Comparison of ENCODE assay signal across 9 cellular contexts in the genomic region with DNA sequence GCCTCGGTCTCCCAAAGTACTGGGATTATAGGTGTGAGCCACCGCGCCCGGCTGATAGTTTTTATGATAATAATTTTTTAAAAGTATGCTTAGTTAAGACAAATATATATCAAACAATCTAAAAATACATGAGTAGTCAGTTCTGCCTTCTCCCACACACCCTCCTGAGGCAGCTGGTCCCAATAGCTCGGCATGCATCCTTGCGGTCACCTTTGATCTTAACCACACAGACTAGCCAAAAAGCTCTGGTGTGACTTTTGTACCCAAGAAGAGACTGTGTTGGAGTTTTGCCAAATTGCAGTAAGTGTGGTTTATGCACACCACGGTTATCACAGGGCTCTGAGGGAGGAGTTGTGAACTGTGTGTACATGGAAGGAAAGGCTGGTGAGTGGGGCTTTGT. TPM values are rescaled to one million over a fixed set of nuclear protein-coding genes. Genes with fewer than 3 reads are reported as not detected.
A peak's percentile ranks its signal among the peaks of the same experiment; 100 is the strongest.
DNase-seq lines count a peak whose midpoint lies in the region; ATAC-seq and TF ChIP-seq lines count a peak whose summit lies in the region.
"Had no signal": no experiment of that assay in that cellular context is flagged by ENCODE, and none has a peak within 500 bp of the region (broad histone marks: within the 10 kb centered on the region; RNA-seq: fewer than 3 reads in every experiment).

No MANE protein-coding gene starts in this region.

- DNase-seq in CD4-positive, alpha-beta memory T cell: peak; percentile 87 to 92 (median 88)
- peak; percentile 50 for DNase-seq in activated CD4-positive, CD25-positive, alpha-beta regulatory T cell treated with anti-CD3 and anti-CD28 coated beads, Interleukin-2, amount 50 U/mL, for 72 hours
- peak; percentile 71 to 74 for DNase-seq in stimulated activated CD4-positive, alpha-beta T cell treated with anti-CD3 and anti-CD28 coated beads, Interleukin-15, amount 100 ng/mL, for 48 hours (ENCODE audit: low read depth in 2 of 2)
- no peak for DNase-seq in SK-N-DZ (ENCODE audit: low spot score)
- no peak for DNase-seq in suprapubic skin (ENCODE audit: low spot score in 2 of 2)
- DNase-seq in cortex of kidney (lab: John Stamatoyannopoulos, UW): no peak

- intact Hi-C loops in CD4-positive, alpha-beta memory T cell (cut with micrococcal nuclease): loop anchor here (1.0 to 5.0 kb wide), 2 partner anchors 27 to 33 kb away; no protein-coding TSS in a partner anchor

- POLR2A ChIA-PET in CD4-positive, alpha-beta memory T cell (lab: Charles Lee; ENCODE audit: partially characterized antibody): interaction anchor here (0.7 to 2.3 kb wide), 7 partner anchors 11 to 170 kb away, joined by 3 to 11 read pairs (median 4); partner anchors contain the start of gene STAT3

- peak overlapping the region in 6 of 7 donors; percentile 5 to 93 (median 70) for H3K27ac Mint-ChIP-seq in CD4-positive, alpha-beta memory T cell
- H3K27ac Mint-ChIP-seq in activated naive CD8-positive, alpha-beta T cell: peak overlapping the region; percentile 46

- peaks cover 19 to 41% (median 30%) of the 10 kb centered on the region in 4 donors for H3K4me1 Mint-ChIP-seq in CD4-positive, alpha-beta memory T cell
- H3K4me1 Mint-ChIP-seq in activated naive CD8-positive, alpha-beta T cell (ENCODE audit: low read depth): peaks cover 36% of the 10 kb centered on the region

- H3K27me3 Mint-ChIP-seq in CD4-positive, alpha-beta memory T cell: peaks cover 0 to 1% of the 10 kb centered on the region in 2 donors
- H3K27me3 Mint-ChIP-seq in activated naive CD8-positive, alpha-beta T cell: no peaks in the 10 kb centered on the region

- TF ChIP-seq CTCF in suprapubic skin (IDR thresholded peaks at IDR 0.05): no peak

- no peaks in the 10 kb centered on the region for H3K27me3 ChIP-seq in CD4-positive, alpha-beta memory T cell (ENCODE audit: insufficient read depth, low read length)
- no peaks in the 10 kb centered on the region for H3K27me3 ChIP-seq in suprapubic skin

- TF ChIP-seq POLR2A in suprapubic skin (IDR thresholded peaks at IDR 0.05): no peak

- H3K36me3 Mint-ChIP-seq in CD4-positive, alpha-beta memory T cell: peaks cover 3 to 11% of the 10 kb centered on the region in 2 donors
- peaks cover 10% of the 10 kb centered on the region for H3K36me3 Mint-ChIP-seq in activated naive CD8-positive, alpha-beta T cell

- peak overlapping the region; percentile 10 to 77 (median 71) for H3K4me3 Mint-ChIP-seq in CD4-positive, alpha-beta memory T cell
- H3K4me3 Mint-ChIP-seq in activated naive CD8-positive, alpha-beta T cell: peak overlapping the region; percentile 59

- no peaks in the 10 kb centered on the region for H3K36me3 ChIP-seq in CD4-positive, alpha-beta memory T cell (ENCODE audit: insufficient read depth, low read length)
- H3K36me3 ChIP-seq in suprapubic skin: peaks cover 99% of the 10 kb centered on the region

- peak overlapping the region in 1 of 2 donors; percentile 5 for H3K4me3 ChIP-seq in CD4-positive, alpha-beta memory T cell (ENCODE audit: low read length in 2 of 2)
- no peak overlapping the region for H3K4me3 ChIP-seq in suprapubic skin

- H3K27ac ChIP-seq in CD4-positive, alpha-beta memory T cell (ENCODE audit: low read depth, low read length): no peak overlapping the region
- no peak overlapping the region for H3K27ac ChIP-seq in suprapubic skin
- H3K27ac ChIP-seq: HL-60 had no signal

- peaks cover 30% of the 10 kb centered on the region for H3K4me1 ChIP-seq in CD4-positive, alpha-beta memory T cell (ENCODE audit: insufficient read depth, low read length)
- H3K4me1 ChIP-seq in suprapubic skin: no peaks in the 10 kb centered on the region

- CTCF ChIA-PET in CD4-positive, alpha-beta memory T cell (lab: Charles Lee; ENCODE audit: partially characterized antibody): interaction anchor here (1.6 kb wide), 1 partner anchor 33 kb away, joined by 4 read pairs; no protein-coding TSS in a partner anchor

- H3K9me3 ChIP-seq in CD4-positive, alpha-beta memory T cell (ENCODE audit: control insufficient read depth in 1 of 2, low read length in 2 of 2): no peaks in the 10 kb centered on the region
- H3K9me3 ChIP-seq in suprapubic skin: no peaks in the 10 kb centered on the region

- no peaks in the 10 kb centered on the region for H3K9me3 Mint-ChIP-seq in CD4-positive, alpha-beta memory T cell
- H3K9me3 Mint-ChIP-seq in activated naive CD8-positive, alpha-beta T cell (ENCODE audit: low read depth): no peaks in the 10 kb centered on the region

- 78% methylated on average over 7 of the region's 7 CpGs for whole genome bisulfite sequencing in suprapubic skin

- ATAC-seq in HG02973 (IDR thresholded peaks at IDR 0.05; ENCODE audit: unreplicated experiment): no peak

- TF ChIP-seq EP300 in suprapubic skin (IDR thresholded peaks at IDR 0.05): no peak

RNA-seq across cellular contexts. Expression of gene ATP6V0A1, which starts 25.6 kb away (rescaled TPM):
- total RNA-seq in CD4-positive, alpha-beta memory T cell: 10 to 100 TPM; 13.1 to 15.9 TPM
- polyA plus RNA-seq in CD4-positive, alpha-beta memory T cell: 1 to 10 TPM; 3.9 to 6.4 TPM
- 26.9 and 27.5 TPM in 2 replicates for polyA plus RNA-seq in SK-N-DZ (2014; cell fraction: cytosol; rRNA removed)
- polyA plus RNA-seq in SK-N-DZ (2014; cell fraction: nucleus; rRNA removed): 49.7 and 84.7 TPM in 2 replicates
- 100 to 1,000 TPM; 102 to 194 (median 142) TPM for total RNA-seq in suprapubic skin

RNA-seq across cellular contexts. Expression of gene NAGLU, which starts 51.7 kb away (rescaled TPM):
- 10 to 100 TPM; 20.6 to 22.8 TPM for total RNA-seq in CD4-positive, alpha-beta memory T cell
- 10 to 100 TPM in 1 of 2 donors, 1 to 10 TPM in 1; 8.5 to 15.5 TPM for polyA plus RNA-seq in CD4-positive, alpha-beta memory T cell
- 44.3 and 63.8 TPM in 2 replicates for polyA plus RNA-seq in SK-N-DZ (2014; cell fraction: cytosol; rRNA removed)
- 96.3 and 104 TPM in 2 replicates for polyA plus RNA-seq in SK-N-DZ (2014; cell fraction: nucleus; rRNA removed)
- total RNA-seq in suprapubic skin: 10 to 100 TPM; 19.8 to 40.1 (median 30.4) TPM

Comparison
In these comparisons a context has a peak if more than half of its experiments do, and no peak if none do; other contexts are left out.
1. DNase-seq: peak in CD4-positive, alpha-beta memory T cell (5 of 5), activated CD4-positive, CD25-positive, alpha-beta regulatory T cell treated with anti-CD3 and anti-CD28 coated beads, Interleukin-2, amount 50 U/mL, for 72 hours (single experiment) and stimulated activated CD4-positive, alpha-beta T cell treated with anti-CD3 and anti-CD28 coated beads, Interleukin-15, amount 100 ng/mL, for 48 hours (2 of 2); none in SK-N-DZ (single experiment), suprapubic skin (0 of 2) and cortex of kidney (single experiment).
2. RNA of gene ATP6V0A1, which starts 25.6 kb away (total RNA-seq): 102 to 194 TPM in suprapubic skin; 13.1 to 15.9 TPM in CD4-positive, alpha-beta memory T cell; every median in the first group is over 4 times any median in the second.